In the genomic region with DNA sequence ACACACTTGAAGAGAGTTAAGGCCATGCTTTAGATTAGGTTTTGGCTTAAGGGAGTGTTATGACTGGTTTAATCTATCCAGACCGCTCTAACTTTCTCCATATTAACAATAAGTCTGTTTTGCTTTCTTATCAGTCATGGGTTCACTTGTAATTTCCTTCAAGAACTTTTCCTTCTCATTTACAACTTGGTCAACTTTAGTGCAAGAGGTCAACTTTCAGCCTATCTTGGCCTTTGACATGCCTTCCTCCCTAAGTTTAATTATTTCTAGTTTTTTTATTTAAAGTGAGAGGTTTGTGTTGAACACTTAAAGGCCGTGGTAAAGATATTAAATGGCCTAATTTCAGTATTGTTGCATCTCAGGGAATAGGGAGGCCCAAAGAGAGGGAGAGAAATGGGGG, we compare ENCODE assay signal across 7 cellular contexts.
"Had no signal": no experiment of that assay in that cellular context is flagged by ENCODE, and none has a peak within 500 bp of the region (broad histone marks: within the 10 kb centered on the region; RNA-seq: fewer than 3 reads in every experiment).

No MANE protein-coding gene starts in this region.

- H3K4me3 Mint-ChIP-seq: HFFc6 had no signal

- DNase-seq: GM23248, GOT3, H7, HFFc6, IMR-90 had no signal

- H3K9ac ChIP-seq: GM23248 had no signal

- H3K27ac ChIP-seq: GM23248 had no signal

- ATAC-seq: HCT116 had no signal

- H3K9me3 Mint-ChIP-seq: HFFc6 had no signal

- H3K9me3 ChIP-seq: HAP-1 had no signal

- H3K4me3 ChIP-seq: GM23248, HAP-1 had no signal

- H3K27ac Mint-ChIP-seq: HFFc6 had no signal

- H3K4me1 ChIP-seq: HAP-1 had no signal
